Comparison of ENCODE assay signal across 9 cellular contexts in the genomic region with DNA sequence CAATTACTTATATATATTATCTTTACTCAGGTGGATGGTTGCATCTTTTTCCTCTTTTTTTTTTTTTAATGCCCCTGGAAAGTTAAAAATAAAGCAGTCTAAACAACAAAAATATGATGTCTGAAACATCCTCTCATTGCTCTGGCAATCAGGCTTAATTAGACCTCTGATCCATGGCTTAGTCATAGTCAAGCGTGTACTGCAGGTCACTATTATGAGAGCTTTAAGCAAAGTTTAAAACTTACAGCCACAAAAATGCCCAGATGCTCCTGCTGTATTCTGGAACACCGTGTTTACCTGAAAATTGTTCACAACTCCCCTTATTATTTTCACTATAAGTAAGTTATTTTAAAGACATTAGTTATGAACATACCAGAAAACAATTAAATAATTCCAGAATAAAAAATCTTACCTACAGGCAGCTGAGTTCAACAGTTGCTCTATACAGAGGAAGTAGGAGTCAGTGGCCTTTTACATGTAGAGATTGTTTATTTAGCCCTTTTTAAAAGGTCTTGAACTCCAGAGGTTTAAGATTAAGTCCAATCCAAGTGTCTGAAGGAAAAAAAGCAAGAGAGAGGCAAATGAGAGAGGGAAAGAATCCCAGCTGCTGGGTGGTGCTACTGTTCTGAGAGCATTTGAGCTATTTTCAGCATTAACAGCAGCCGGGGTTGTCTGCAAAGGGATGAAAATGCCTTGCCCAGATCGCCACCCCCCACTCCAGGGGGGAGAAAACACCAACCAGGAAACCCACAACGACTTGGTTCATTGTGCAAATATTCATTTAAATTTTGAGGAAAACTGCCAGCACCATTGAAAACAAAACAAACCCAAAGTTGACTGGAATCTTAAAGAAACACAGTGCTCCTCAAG. TPM values are rescaled to one million over a fixed set of nuclear protein-coding genes. Genes with fewer than 3 reads are reported as not detected.
A peak's percentile ranks its signal among the peaks of the same experiment; 100 is the strongest.
DNase-seq lines count a peak whose midpoint lies in the region; ATAC-seq and TF ChIP-seq lines count a peak whose summit lies in the region.
"Had no signal": no experiment of that assay in that cellular context is flagged by ENCODE, and none has a peak within 500 bp of the region (broad histone marks: within the 10 kb centered on the region; RNA-seq: fewer than 3 reads in every experiment).

No MANE protein-coding gene starts in this region.

- no peak overlapping the region for H3K27ac ChIP-seq in HEK293 (ENCODE audit: extremely low read depth, low read depth, low read length)
- peak overlapping the region; percentile 65 for H3K27ac ChIP-seq in smooth muscle cell (ENCODE audit: low read depth)

- ATAC-seq in activated CD4-positive, alpha-beta T cell treated with anti-CD3 and anti-CD28 coated beads for 36 hours = no peak
- no peak for ATAC-seq in activated naive CD8-positive, alpha-beta T cell treated with anti-CD3 and anti-CD28 coated beads, Interleukin-2, amount 50 U/mL, for 24 hours

- no peak overlapping the region for H3K4me3 Mint-ChIP-seq in activated CD4-positive, alpha-beta T cell treated with anti-CD3 and anti-CD28 coated beads for 36 hours
- H3K4me3 Mint-ChIP-seq in activated naive CD8-positive, alpha-beta T cell treated with anti-CD3 and anti-CD28 coated beads, Interleukin-2, amount 50 U/mL, for 24 hours = no peak overlapping the region

- POLR2A ChIA-PET in HEK293 (lab: Yijun Ruan, JAX) = no interaction called here
- POLR2A ChIA-PET in activated CD4-positive, alpha-beta T cell treated with anti-CD3 and anti-CD28 coated beads for 36 hours (lab: Charles Lee) = no interaction called here

- H2AFZ ChIP-seq in smooth muscle cell (ENCODE audit: low read depth) = no peak overlapping the region

- H3K27me3 Mint-ChIP-seq in activated CD4-positive, alpha-beta T cell treated with anti-CD3 and anti-CD28 coated beads for 36 hours = peaks cover 2% of the 10 kb centered on the region
- H3K27me3 Mint-ChIP-seq in activated naive CD8-positive, alpha-beta T cell treated with anti-CD3 and anti-CD28 coated beads, Interleukin-2, amount 50 U/mL, for 24 hours = peaks cover 5% of the 10 kb centered on the region

- H3K4me1 ChIP-seq in HEK293 (ENCODE audit: control insufficient read depth, insufficient read depth, low read length) = peaks cover 9% of the 10 kb centered on the region
- peaks cover 26% of the 10 kb centered on the region for H3K4me1 ChIP-seq in smooth muscle cell (ENCODE audit: low read depth)

- H3K36me3 ChIP-seq in HEK293 (ENCODE audit: control insufficient read depth in 2 of 2, insufficient read depth in 1 of 2, low read length in 2 of 2) = no peaks in the 10 kb centered on the region
- no peaks in the 10 kb centered on the region for H3K36me3 ChIP-seq in smooth muscle cell (ENCODE audit: low read depth)

- CTCF ChIA-PET in HEK293 (lab: Yijun Ruan, JAX) = interaction anchor here (1.1 kb wide), 1 partner anchor 26 kb away, joined by 3 read pairs; no protein-coding TSS in a partner anchor
- CTCF ChIA-PET in activated CD4-positive, alpha-beta T cell treated with anti-CD3 and anti-CD28 coated beads for 36 hours (lab: Charles Lee) = no interaction called here

- no peak overlapping the region for H3K9ac ChIP-seq in smooth muscle cell (ENCODE audit: low read depth)

- TF ChIP-seq CTCF in HEK293 (tag by site-specific recombination; IDR thresholded peaks at IDR 0.05) (no peak), smooth muscle cell (IDR thresholded peaks at IDR 0.05; ENCODE audit: borderline replicate concordance, insufficient read depth, poor library complexity, severe bottlenecking) (no peak)

- H3K27ac Mint-ChIP-seq in activated CD4-positive, alpha-beta T cell treated with anti-CD3 and anti-CD28 coated beads for 36 hours = no peak overlapping the region
- no peak overlapping the region for H3K27ac Mint-ChIP-seq in activated naive CD8-positive, alpha-beta T cell treated with anti-CD3 and anti-CD28 coated beads, Interleukin-2, amount 50 U/mL, for 24 hours

- intact Hi-C loops in activated CD4-positive, alpha-beta T cell treated with anti-CD3 and anti-CD28 coated beads for 36 hours (cut with DNase I, micrococcal nuclease) = loop anchor here in 1 of 2 experiments (10.0 kb wide), 1 partner anchor 1580 kb away; no protein-coding TSS in a partner anchor

- H3K4me2 ChIP-seq in smooth muscle cell = peak overlapping the region; percentile 79

- H3K9me3 Mint-ChIP-seq in activated CD4-positive, alpha-beta T cell treated with anti-CD3 and anti-CD28 coated beads for 36 hours (ENCODE audit: low read depth) = peaks cover 4% of the 10 kb centered on the region
- peaks cover 9% of the 10 kb centered on the region for H3K9me3 Mint-ChIP-seq in activated naive CD8-positive, alpha-beta T cell treated with anti-CD3 and anti-CD28 coated beads, Interleukin-2, amount 50 U/mL, for 24 hours

- H3F3A ChIP-seq in smooth muscle cell (ENCODE audit: low read depth) = peaks cover 5% of the 10 kb centered on the region

- H3K9me3 ChIP-seq in HEK293 (ENCODE audit: control insufficient read depth, insufficient read depth, low read depth, low read length) (no peaks in the 10 kb centered on the region), smooth muscle cell (replicated peaks; ENCODE audit: low read depth) (no peaks in the 10 kb centered on the region)

- H3K4me3 ChIP-seq in HEK293 (ENCODE audit: low read depth, low read length) (no peak overlapping the region), smooth muscle cell (peak overlapping the region; percentile 23)

- H3K36me3 Mint-ChIP-seq in activated CD4-positive, alpha-beta T cell treated with anti-CD3 and anti-CD28 coated beads for 36 hours (ENCODE audit: low read depth) = peaks cover 1% of the 10 kb centered on the region
- H3K36me3 Mint-ChIP-seq in activated naive CD8-positive, alpha-beta T cell treated with anti-CD3 and anti-CD28 coated beads, Interleukin-2, amount 50 U/mL, for 24 hours (ENCODE audit: low read depth) = no peaks in the 10 kb centered on the region

- H3K79me2 ChIP-seq in smooth muscle cell (ENCODE audit: low read depth) = no peaks in the 10 kb centered on the region

- H3K27me3 ChIP-seq in smooth muscle cell (ENCODE audit: low read depth) = no peaks in the 10 kb centered on the region

- WGBS in smooth muscle cell (ENCODE audit: low lambda C conversion rate) = 5% methylated on average over 5 of the region's 5 CpGs

- DNase-seq in cerebellar cortex (ENCODE audit: low spot score) (peak; percentile 34), islet precursor cell (peak; percentile 66), smooth muscle cell (lab: John Stamatoyannopoulos, UW; ENCODE audit: unreplicated experiment) (peak; percentile 1), anterior cingulate cortex (lab: John Stamatoyannopoulos, UW) (no peak), NCI-H2081 (lab: John Stamatoyannopoulos, UW) (no peak)
- DNase-seq in activated CD4-positive, alpha-beta T cell treated with anti-CD3 and anti-CD28 coated beads for 36 hours = no peak
- DNase-seq in activated naive CD8-positive, alpha-beta T cell treated with anti-CD3 and anti-CD28 coated beads, Interleukin-2, amount 50 U/mL, for 24 hours = no peak
- DNase-seq: activated gamma-delta T cell had no signal

- no peaks in the 10 kb centered on the region for H3K4me1 Mint-ChIP-seq in activated CD4-positive, alpha-beta T cell treated with anti-CD3 and anti-CD28 coated beads for 36 hours
- no peaks in the 10 kb centered on the region for H3K4me1 Mint-ChIP-seq in activated naive CD8-positive, alpha-beta T cell treated with anti-CD3 and anti-CD28 coated beads, Interleukin-2, amount 50 U/mL, for 24 hours

- H4K20me1 ChIP-seq in smooth muscle cell (ENCODE audit: low read depth) = no peaks in the 10 kb centered on the region

TF ChIP-seq in HEK293, 187 proteins besides CTCF, POLR2A, EP300 and RAD21:
- TF ChIP-seq KLF10 (tag by site-specific recombination; IDR thresholded peaks at IDR 0.05) (no peak), ZBTB8A (tag by site-specific recombination; IDR thresholded peaks at IDR 0.05) (no peak), ZNF585B (tag by site-specific recombination; IDR thresholded peaks at IDR 0.05) (no peak), ZNF416 (tag by site-specific recombination; IDR thresholded peaks at IDR 0.05) (no peak), ZNF112 (tag by site-specific recombination; IDR thresholded peaks at IDR 0.05) (no peak), SCRT2 (tag by site-specific recombination; IDR thresholded peaks at IDR 0.05) (peak; percentile 43; the same call in 1 of the 2 replicates), HOXC10 (CRISPR knock-in tag; IDR thresholded peaks at IDR 0.05) (no peak)
- TF ChIP-seq, protein P1, sequence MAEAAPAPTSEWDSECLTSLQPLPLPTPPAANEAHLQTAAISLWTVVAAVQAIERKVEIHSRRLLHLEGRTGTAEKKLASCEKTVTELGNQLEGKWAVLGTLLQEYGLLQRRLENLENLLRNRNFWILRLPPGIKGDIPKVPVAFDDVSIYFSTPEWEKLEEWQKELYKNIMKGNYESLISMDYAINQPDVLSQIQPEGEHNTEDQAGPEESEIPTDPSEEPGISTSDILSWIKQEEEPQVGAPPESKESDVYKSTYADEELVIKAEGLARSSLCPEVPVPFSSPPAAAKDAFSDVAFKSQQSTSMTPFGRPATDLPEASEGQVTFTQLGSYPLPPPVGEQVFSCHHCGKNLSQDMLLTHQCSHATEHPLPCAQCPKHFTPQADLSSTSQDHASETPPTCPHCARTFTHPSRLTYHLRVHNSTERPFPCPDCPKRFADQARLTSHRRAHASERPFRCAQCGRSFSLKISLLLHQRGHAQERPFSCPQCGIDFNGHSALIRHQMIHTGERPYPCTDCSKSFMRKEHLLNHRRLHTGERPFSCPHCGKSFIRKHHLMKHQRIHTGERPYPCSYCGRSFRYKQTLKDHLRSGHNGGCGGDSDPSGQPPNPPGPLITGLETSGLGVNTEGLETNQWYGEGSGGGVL (tag by site-specific recombination; IDR thresholded peaks at IDR 0.05) = no peak

RNA-seq across cellular contexts. Expression of a gene that starts 36.9 kb away (rescaled TPM):
- total RNA-seq in smooth muscle cell = 5.9 and 36.6 TPM in 2 replicates
- 5.5 and 9.0 TPM in 2 replicates for polyA plus RNA-seq in smooth muscle cell
- not detected for total RNA-seq in activated CD4-positive, alpha-beta T cell treated with anti-CD3 and anti-CD28 coated beads for 36 hours

Comparison
In these comparisons a context has a peak if more than half of its experiments do, and no peak if none do; other contexts are left out.
1. DNase-seq: peak in cerebellar cortex (single experiment), islet precursor cell (single experiment) and smooth muscle cell (single experiment); none in anterior cingulate cortex (0 of 58), NCI-H2081 (0 of 2), activated CD4-positive, alpha-beta T cell treated with anti-CD3 and anti-CD28 coated beads for 36 hours (single experiment) and activated naive CD8-positive, alpha-beta T cell treated with anti-CD3 and anti-CD28 coated beads, Interleukin-2, amount 50 U/mL, for 24 hours (single experiment).